In the genomic region with DNA sequence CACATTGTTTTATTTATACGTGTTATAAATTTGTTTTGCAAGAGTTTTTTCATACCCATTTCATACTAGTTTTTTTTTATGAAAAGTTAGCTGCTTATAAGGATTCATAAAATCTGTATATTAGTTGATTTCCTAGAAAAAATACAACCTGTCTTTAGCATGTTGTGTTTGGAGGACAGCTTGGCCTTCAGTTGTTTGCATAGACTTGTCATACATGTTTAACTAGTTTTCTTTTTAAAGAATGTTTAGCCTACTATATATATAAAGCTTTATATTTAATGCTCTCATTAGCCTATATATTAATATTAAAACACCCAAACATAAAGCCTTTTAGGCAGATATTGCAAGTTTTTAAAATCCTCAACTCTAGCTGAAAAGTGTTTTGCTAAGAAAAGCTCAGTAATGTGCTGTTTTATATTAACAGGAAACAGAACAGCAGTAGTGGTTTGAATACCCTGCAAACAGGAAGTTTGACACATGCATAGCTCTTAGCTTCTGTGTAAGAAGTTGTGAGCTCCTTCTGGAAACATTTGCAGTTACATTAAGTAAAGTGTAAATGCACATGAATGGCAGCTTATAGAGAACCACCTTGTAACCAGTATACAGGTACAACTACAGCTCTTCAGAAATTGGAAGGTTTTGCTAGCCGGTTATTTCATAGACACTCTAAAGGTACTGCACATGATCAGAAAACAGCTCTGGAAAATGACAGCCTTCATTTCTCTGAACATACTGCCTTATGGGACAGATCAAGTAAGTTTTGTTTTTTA, we compare ENCODE assay signal across 8 cellular contexts. TPM values are rescaled to one million over a fixed set of nuclear protein-coding genes. Genes with fewer than 3 reads are reported as not detected.
DNase-seq lines count a peak whose midpoint lies in the region; ATAC-seq and TF ChIP-seq lines count a peak whose summit lies in the region.

A gene (plus strand): TSS at position 476 of the 770 bp plus-strand sequence. CDS start 91 bp downstream, at position 567.

- H3K4me3 Mint-ChIP-seq in activated CD4-positive, alpha-beta T cell treated with anti-CD3 and anti-CD28 coated beads for 36 hours, result peak within 1 kb of the TSS; percentile 85
- no peak within 1 kb of the TSS for H3K4me3 Mint-ChIP-seq in type B pancreatic cell

- H3K9me3 Mint-ChIP-seq in activated CD4-positive, alpha-beta T cell treated with anti-CD3 and anti-CD28 coated beads for 36 hours (ENCODE audit: low read depth), result peaks cover under 1% of the 10 kb centered on the region
- no peaks in the 10 kb centered on the region for H3K9me3 Mint-ChIP-seq in type B pancreatic cell

- H3K27ac ChIP-seq in lower lobe of right lung, result peak within 1 kb of the TSS; percentile 77

- H3K4me1 Mint-ChIP-seq in activated CD4-positive, alpha-beta T cell treated with anti-CD3 and anti-CD28 coated beads for 36 hours, result peaks cover 40% of the 10 kb centered on the region
- H3K4me1 Mint-ChIP-seq in type B pancreatic cell (ENCODE audit: unreplicated experiment), result peaks cover 3% of the 10 kb centered on the region

- H3K27ac Mint-ChIP-seq in activated CD4-positive, alpha-beta T cell treated with anti-CD3 and anti-CD28 coated beads for 36 hours, result peak within 1 kb of the TSS; percentile 98
- peak within 1 kb of the TSS; percentile 59 for H3K27ac Mint-ChIP-seq in type B pancreatic cell

- CTCF ChIA-PET in activated CD4-positive, alpha-beta T cell treated with anti-CD3 and anti-CD28 coated beads for 36 hours (lab: Charles Lee), result interaction anchor here (0.6 to 4.5 kb wide), 24 partner anchors 10 to 629 kb away, joined by 3 to 44 read pairs (median 3); no protein-coding TSS in a partner anchor

- intact Hi-C loops in activated CD4-positive, alpha-beta T cell treated with anti-CD3 and anti-CD28 coated beads for 36 hours (cut with DNase I, micrococcal nuclease), result loop anchor here (1.0 to 10.0 kb wide), 9 partner anchors 8 to 793 kb away; a partner anchor contains a TSS
- intact Hi-C loops in lower lobe of right lung (cut with DNase I), result loop anchor here (10.0 kb wide), 1 partner anchor 291 kb away; no protein-coding TSS in a partner anchor

- no peaks in the 10 kb centered on the region for H3K27me3 ChIP-seq in lower lobe of right lung (ENCODE audit: low read depth)

- peak; percentile 89 for ATAC-seq in activated CD4-positive, alpha-beta T cell treated with anti-CD3 and anti-CD28 coated beads for 36 hours
- ATAC-seq in HG02623 (IDR thresholded peaks at IDR 0.05; ENCODE audit: unreplicated experiment) (peak; percentile 93), lower lobe of right lung (peak; percentile 70 to 79)

- H3K27me3 Mint-ChIP-seq in activated CD4-positive, alpha-beta T cell treated with anti-CD3 and anti-CD28 coated beads for 36 hours, result no peaks in the 10 kb centered on the region
- no peaks in the 10 kb centered on the region for H3K27me3 Mint-ChIP-seq in type B pancreatic cell

- no peak within 1 kb of the TSS for H3K4me3 ChIP-seq in cardiac fibroblast (replicated peaks in 1 of 2; ENCODE audit: low read depth in 2 of 2, low read length in 2 of 2)
- H3K4me3 ChIP-seq in lower lobe of right lung, result peak within 1 kb of the TSS; percentile 37

- POLR2A ChIA-PET in activated CD4-positive, alpha-beta T cell treated with anti-CD3 and anti-CD28 coated beads for 36 hours (lab: Charles Lee), result interaction anchor here (0.5 to 1.5 kb wide), 4 partner anchors 8 to 362 kb away, joined by 3 to 4 read pairs (median 4); a partner anchor contains a TSS

- TF ChIP-seq CTCF in cardiac fibroblast (IDR thresholded peaks at IDR 0.05; ENCODE audit: low read depth, low read length) (no peak), lower lobe of right lung (IDR thresholded peaks at IDR 0.05) (no peak), type B pancreatic cell (conservative IDR thresholded peaks at IDR 0.05) (no peak)

- no peaks in the 10 kb centered on the region for H3K4me1 ChIP-seq in lower lobe of right lung

- H3K9me3 ChIP-seq in lower lobe of right lung, result no peaks in the 10 kb centered on the region

- no peaks in the 10 kb centered on the region for H3K36me3 ChIP-seq in lower lobe of right lung

- H3K36me3 Mint-ChIP-seq in activated CD4-positive, alpha-beta T cell treated with anti-CD3 and anti-CD28 coated beads for 36 hours (ENCODE audit: low read depth), result peaks cover 2% of the 10 kb centered on the region
- no peaks in the 10 kb centered on the region for H3K36me3 Mint-ChIP-seq in type B pancreatic cell

- DNase-seq in activated CD4-positive, alpha-beta T cell treated with anti-CD3 and anti-CD28 coated beads for 36 hours, result no peak
- DNase-seq in activated CD4-positive, alpha-beta T cell treated with anti-CD3 and anti-CD28 coated beads, Interleukin-2, amount 50 U/mL, for 48 hours, result no peak
- DNase-seq in NOMO-1 treated with DMSO at 0.1 percent for 48 hours (lab: John Stamatoyannopoulos, UW; ENCODE audit: unreplicated experiment) (peak; percentile 88), cardiac fibroblast (ENCODE audit: low read depth in 2 of 2) (peak; percentile 61 to 62), lower lobe of right lung (no peak), type B pancreatic cell (ENCODE audit: extremely low spot score, unreplicated experiment) (no peak), epidermal melanocyte (ENCODE audit: insufficient read length, low spot score) (no peak)

RNA-seq across cellular contexts. Expression of the gene that starts here (rescaled TPM):
- 10 to 100 TPM; 22.2 to 25.5 TPM for total RNA-seq in activated CD4-positive, alpha-beta T cell treated with anti-CD3 and anti-CD28 coated beads for 36 hours
- total RNA-seq in lower lobe of right lung, result 39.7 TPM
- 22.5 and 36.0 TPM in 2 replicates for total RNA-seq in type B pancreatic cell (ENCODE audit: low replicate concordance)

Comparison
In these comparisons a context has a peak if more than half of its experiments do, and no peak if none do; other contexts are left out.
1. DNase-seq: peak in NOMO-1 treated with DMSO at 0.1 percent for 48 hours (single experiment) and cardiac fibroblast (2 of 2); none in activated CD4-positive, alpha-beta T cell treated with anti-CD3 and anti-CD28 coated beads for 36 hours (single experiment), activated CD4-positive, alpha-beta T cell treated with anti-CD3 and anti-CD28 coated beads, Interleukin-2, amount 50 U/mL, for 48 hours (0 of 2), lower lobe of right lung (single experiment), type B pancreatic cell (single experiment) and epidermal melanocyte (single experiment).
2. Peak in every context shown above with its lines, with median percentiles within 50 percentile points of each other: ATAC-seq.